ENCODE assay signal across 6 cellular contexts in the genomic region with DNA sequence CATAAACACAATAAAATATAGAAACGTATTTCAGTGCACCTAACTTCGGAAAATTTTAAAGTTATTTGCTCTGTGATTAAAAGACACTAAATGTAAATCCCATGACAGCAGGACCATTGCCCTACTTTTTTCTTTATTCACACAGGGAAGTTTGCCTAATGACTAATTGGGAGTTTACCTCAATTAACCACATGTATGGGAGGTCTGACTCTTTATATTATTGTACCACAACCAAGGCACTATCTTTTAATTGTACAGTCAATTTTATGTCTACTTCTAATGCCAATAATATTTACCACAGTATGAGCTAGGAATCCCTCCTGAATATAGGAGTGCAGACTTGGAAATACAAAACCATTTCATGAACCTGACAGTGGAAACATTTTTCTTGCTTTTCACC.
"Had no signal": no experiment of that assay in that cellular context is flagged by ENCODE, and none has a peak within 500 bp of the region (broad histone marks: within the 10 kb centered on the region; RNA-seq: fewer than 3 reads in every experiment).

No MANE protein-coding gene starts in this region.

- ATAC-seq: HepG2, K562 had no signal

- H3K4me3 ChIP-seq: K562 had no signal

- H3K27ac ChIP-seq: HL-60 had no signal

- DNase-seq: IMR-90, KBM-7, KG1 had no signal
